Comparison of ENCODE assay signal across 8 cellular contexts in genomic region chr6:142946924-142947701, GRCh38. TPM values are rescaled to one million over a fixed set of nuclear protein-coding genes. Genes with fewer than 3 reads are reported as not detected.
DNase-seq lines count a peak whose midpoint lies in the region; ATAC-seq and TF ChIP-seq lines count a peak whose summit lies in the region.

No MANE protein-coding gene starts in this region.

- H3K9me3 ChIP-seq in adrenal gland (replicated peaks in 1 of 3) (no peaks in the 10 kb centered on the region), psoas muscle (no peaks in the 10 kb centered on the region), vagina (no peaks in the 10 kb centered on the region)

- no peaks in the 10 kb centered on the region for H3K27me3 ChIP-seq in adrenal gland
- H3K27me3 ChIP-seq in psoas muscle (ENCODE audit: insufficient read depth in 3 of 3, low read length in 2 of 3): no peaks in the 10 kb centered on the region
- no peaks in the 10 kb centered on the region for H3K27me3 ChIP-seq in vagina

- TF ChIP-seq CTCF in adrenal gland (IDR thresholded peaks at IDR 0.05) (peak in 3 of 6 experiments; percentile 17 to 42 (median 28)), psoas muscle (IDR thresholded peaks at IDR 0.05) (no peak), vagina (IDR thresholded peaks at IDR 0.05) (no peak)

- peak overlapping the region; percentile 94 to 95 for H3K27ac Mint-ChIP-seq in T-cell

- peak overlapping the region; percentile 91 to 93 (median 92) for H3K4me3 Mint-ChIP-seq in T-cell

- DNase-seq in CD1c-positive myeloid dendritic cell (ENCODE audit: extremely low spot score): peak; percentile 88
- DNase-seq in T-cell: peak; percentile 51 to 85 (median 75)
- peak; percentile 83 to 91 (median 90) for DNase-seq in adrenal gland
- peak; percentile 92 for DNase-seq in left ventricle myocardium superior
- peak; percentile 88 to 94 for DNase-seq in psoas muscle
- peak in 1 of 2 donors; percentile 92 for DNase-seq in vagina (ENCODE audit: extremely low spot score in 2 of 2)

- H3K9me3 Mint-ChIP-seq in T-cell: no peaks in the 10 kb centered on the region

- TF ChIP-seq POLR2A in adrenal gland (IDR thresholded peaks at IDR 0.05): peak; percentile 41 to 91
- peak in 1 of 2 donors; percentile 51 for TF ChIP-seq POLR2A in vagina (IDR thresholded peaks at IDR 0.05)

- H3K4me3 ChIP-seq in adrenal gland (peak overlapping the region; percentile 19 to 94 (median 64)), psoas muscle (peak overlapping the region; percentile 94), vagina (peak overlapping the region; percentile 90 to 99)

- intact Hi-C loops in adrenal gland (cut with DNase I) (loop anchor here (10.0 kb wide), 2 partner anchors 62 to 252 kb away; no protein-coding TSS in a partner anchor), left ventricle myocardium superior (cut with micrococcal nuclease) (loop anchor here (10.0 kb wide), 1 partner anchor 102 kb away; no protein-coding TSS in a partner anchor), psoas muscle (cut with DNase I) (loop anchor here (1.0 to 5.0 kb wide), 6 partner anchors 40 to 245 kb away; partner anchors contain the start of gene AIG1 (in 1 of the 2)), vagina (cut with DNase I) (no loop called here)

- H3K36me3 ChIP-seq in adrenal gland (replicated peaks in 1 of 2): no peaks in the 10 kb centered on the region
- no peaks in the 10 kb centered on the region for H3K36me3 ChIP-seq in psoas muscle (ENCODE audit: insufficient read depth in 1 of 2, low read depth in 1 of 2)
- H3K36me3 ChIP-seq in vagina: no peaks in the 10 kb centered on the region

- ATAC-seq in GM19372 (IDR thresholded peaks at IDR 0.05; ENCODE audit: low read depth, unreplicated experiment) (peak; percentile 45), HG03460 (IDR thresholded peaks at IDR 0.05; ENCODE audit: unreplicated experiment) (peak; percentile 42), T-cell (replicated peaks in 1 of 4) (peak; percentile 27 to 37 (median 30)), left ventricle myocardium superior (peak; percentile 69), psoas muscle (peak; percentile 66 to 72 (median 68))

- H3K27me3 Mint-ChIP-seq in T-cell: no peaks in the 10 kb centered on the region

- H3K27ac ChIP-seq in adrenal gland (peak overlapping the region; percentile 86 to 100 (median 99)), psoas muscle (peak overlapping the region; percentile 99), vagina (peak overlapping the region; percentile 99)

- POLR2A ChIA-PET in T-cell (lab: Charles Lee): interaction anchor here (0.5 to 1.4 kb wide), 15 partner anchors 19 to 599 kb away, joined by 3 to 11 read pairs (median 4); no protein-coding TSS in a partner anchor

- 0 to 2% (median 0%) methylated on average over 5 to 76 of the region's 76 CpGs for WGBS in adrenal gland, 4 donors
- WGBS in psoas muscle, 3 donors: 0% methylated on average over 60 to 76 of the region's 76 CpGs

- H3K4me1 Mint-ChIP-seq in T-cell: peaks cover 27 to 37% (median 29%) of the 10 kb centered on the region in 3 donors

- H3K4me1 ChIP-seq in adrenal gland (replicated peaks in 1 of 2) (peaks cover 10 to 22% of the 10 kb centered on the region in 2 donors), psoas muscle (peaks cover 18% of the 10 kb centered on the region), vagina (peaks cover 16% of the 10 kb centered on the region)

- CTCF ChIA-PET in T-cell (lab: Charles Lee): interaction anchor here in 1 of 2 donors (0.6 to 1.1 kb wide), 2 partner anchors 11 to 80 kb away, joined by 3 to 4 read pairs; no protein-coding TSS in a partner anchor

- no peaks in the 10 kb centered on the region for H3K36me3 Mint-ChIP-seq in T-cell

RNA-seq across cellular contexts. Expression of gene HIVEP2, which starts 2.1 kb away (rescaled TPM):
- total RNA-seq in T-cell (10 to 100 TPM; 71.4 to 81.4 (median 75.2) TPM), adrenal gland (10 to 100 TPM; 10.7 to 27.6 (median 20.4) TPM), left ventricle myocardium superior (14.4 TPM), psoas muscle (10 to 100 TPM; 22.6 to 39.7 (median 29.0) TPM), vagina (24.6 TPM)
- polyA plus RNA-seq in adrenal gland (1 to 10 TPM; 5.4 to 9.0 (median 8.4) TPM), psoas muscle (10 to 100 TPM in 1 of 3 donors, 1 to 10 TPM in 2; 6.2 to 15.1 (median 6.3) TPM)
